In genomic region chr2:202669841-202670240, GRCh38 we compare ENCODE assay signal across 17 cellular contexts. TPM values are rescaled to one million over a fixed set of nuclear protein-coding genes. Genes with fewer than 3 reads are reported as not detected.
DNase-seq lines count a peak whose midpoint lies in the region; ATAC-seq and TF ChIP-seq lines count a peak whose summit lies in the region.
"Had no signal": no experiment of that assay in that cellular context is flagged by ENCODE, and none has a peak within 500 bp of the region (broad histone marks: within the 10 kb centered on the region; RNA-seq: fewer than 3 reads in every experiment).

No MANE protein-coding gene starts in this region.

- CTCF ChIA-PET in activated CD8-positive, alpha-beta T cell treated with anti-CD3 and anti-CD28 coated beads for 36 hours (lab: Charles Lee): interaction anchor here (0.8 to 1.9 kb wide), 5 partner anchors 17 to 81 kb away, joined by 3 to 7 read pairs (median 4); no protein-coding TSS in a partner anchor
- CTCF ChIA-PET in naive thymus-derived CD4-positive, alpha-beta T cell (lab: Charles Lee): interaction anchor here (0.6 to 1.5 kb wide), 5 partner anchors 25 to 1480 kb away, joined by 3 to 7 read pairs (median 4); no protein-coding TSS in a partner anchor
- CTCF ChIA-PET in GM10248 (lab: Yijun Ruan, JAX): interaction anchor here (1.2 to 1.4 kb wide), 2 partner anchors 8 to 30 kb away, joined by 3 to 5 read pairs; no protein-coding TSS in a partner anchor

- peak; percentile 63 for ATAC-seq in activated CD8-positive, alpha-beta T cell treated with anti-CD3 and anti-CD28 coated beads for 36 hours
- ATAC-seq in naive thymus-derived CD4-positive, alpha-beta T cell: peak; percentile 78
- ATAC-seq: A549 had no signal

- peaks cover 6% of the 10 kb centered on the region for H3K9me3 Mint-ChIP-seq in activated CD4-positive, alpha-beta T cell treated with anti-CD3 and anti-CD28 coated beads, Interleukin-2, amount 10 ng/mL, durations not matched to agents 24 days and 14 days
- peaks cover 5% of the 10 kb centered on the region for H3K9me3 Mint-ChIP-seq in activated CD8-positive, alpha-beta T cell treated with anti-CD3 and anti-CD28 coated beads for 36 hours
- peaks cover 0 to 5% (median 0%) of the 10 kb centered on the region in 11 donors for H3K9me3 Mint-ChIP-seq in naive thymus-derived CD4-positive, alpha-beta T cell

- H3K36me3 Mint-ChIP-seq in activated CD4-positive, alpha-beta T cell treated with anti-CD3 and anti-CD28 coated beads, Interleukin-2, amount 10 ng/mL, durations not matched to agents 24 days and 14 days (ENCODE audit: low read depth): peaks cover 6% of the 10 kb centered on the region
- H3K36me3 Mint-ChIP-seq in activated CD8-positive, alpha-beta T cell treated with anti-CD3 and anti-CD28 coated beads for 36 hours (ENCODE audit: low read depth): peaks cover 19% of the 10 kb centered on the region
- peaks cover 0 to 11% (median 7%) of the 10 kb centered on the region in 5 donors for H3K36me3 Mint-ChIP-seq in naive thymus-derived CD4-positive, alpha-beta T cell

- POLR2A ChIA-PET in activated CD8-positive, alpha-beta T cell treated with anti-CD3 and anti-CD28 coated beads for 36 hours (lab: Charles Lee): interaction anchor here (0.9 to 1.3 kb wide), 4 partner anchors 13 to 36 kb away, joined by 3 to 6 read pairs (median 4); no protein-coding TSS in a partner anchor
- POLR2A ChIA-PET in naive thymus-derived CD4-positive, alpha-beta T cell (lab: Charles Lee): interaction anchor here (0.6 to 11.8 kb wide), 11 partner anchors 9 to 1140 kb away, joined by 3 to 108 read pairs (median 3); partner anchors contain the start of gene FAM117B
- POLR2A ChIA-PET in GM10248 (lab: Yijun Ruan, JAX): no interaction called here

- H3K9ac ChIP-seq in GM23248: no peak overlapping the region

- peaks cover 39% of the 10 kb centered on the region for H3K4me1 Mint-ChIP-seq in activated CD4-positive, alpha-beta T cell treated with anti-CD3 and anti-CD28 coated beads, Interleukin-2, amount 10 ng/mL, durations not matched to agents 24 days and 14 days
- H3K4me1 Mint-ChIP-seq in activated CD8-positive, alpha-beta T cell treated with anti-CD3 and anti-CD28 coated beads for 36 hours (ENCODE audit: low read depth): peaks cover 79% of the 10 kb centered on the region
- H3K4me1 Mint-ChIP-seq in naive thymus-derived CD4-positive, alpha-beta T cell: peaks cover 51 to 97% (median 86%) of the 10 kb centered on the region in 7 donors

- peak overlapping the region; percentile 75 for H3K4me3 Mint-ChIP-seq in activated CD4-positive, alpha-beta T cell treated with anti-CD3 and anti-CD28 coated beads, Interleukin-2, amount 10 ng/mL, durations not matched to agents 24 days and 14 days
- H3K4me3 Mint-ChIP-seq in activated CD8-positive, alpha-beta T cell treated with anti-CD3 and anti-CD28 coated beads for 36 hours: peak overlapping the region; percentile 60
- H3K4me3 Mint-ChIP-seq in naive thymus-derived CD4-positive, alpha-beta T cell: peak overlapping the region; percentile 72 to 88 (median 78)

- intact Hi-C loops in activated CD4-positive, alpha-beta T cell treated with anti-CD3 and anti-CD28 coated beads, Interleukin-2, amount 10 ng/mL, durations not matched to agents 24 days and 14 days (cut with micrococcal nuclease): loop anchor here (2.0 kb wide), 1 partner anchor 17 kb away; no protein-coding TSS in a partner anchor
- intact Hi-C loops in activated CD8-positive, alpha-beta T cell treated with anti-CD3 and anti-CD28 coated beads for 36 hours (cut with micrococcal nuclease): no loop called here
- intact Hi-C loops in naive thymus-derived CD4-positive, alpha-beta T cell (cut with micrococcal nuclease): loop anchor here (1.0 to 2.0 kb wide), 4 partner anchors 7 to 35 kb away; partner anchors contain the start of gene FAM117B (in 1 of the 2)

- H3K9me3 ChIP-seq in GM23248 (ENCODE audit: low read depth) (no peaks in the 10 kb centered on the region), HAP-1 (no peaks in the 10 kb centered on the region)
- H3K9me3 ChIP-seq in naive thymus-derived CD4-positive, alpha-beta T cell (ENCODE audit: control insufficient read depth in 2 of 3, low read length in 3 of 3): no peaks in the 10 kb centered on the region
- H3K9me3 ChIP-seq: A549, ovary, testis had no signal

- no peaks in the 10 kb centered on the region for H3K9me2 ChIP-seq in GM23248 (ENCODE audit: insufficient read depth)

- H2AFZ ChIP-seq in GM23248: peak overlapping the region; percentile 31; the same call in 1 of the 2 replicates
- H2AFZ ChIP-seq: PC-9 had no signal

- H3K36me3 ChIP-seq in GM23248 (ENCODE audit: low read depth): no peaks in the 10 kb centered on the region
- no peaks in the 10 kb centered on the region for H3K36me3 ChIP-seq in naive thymus-derived CD4-positive, alpha-beta T cell (ENCODE audit: control insufficient read depth in 2 of 3, insufficient read depth in 3 of 3, low read length in 3 of 3)
- no peaks in the 10 kb centered on the region for H3K36me3 ChIP-seq in HAP-1 (replicated peaks)
- H3K36me3 ChIP-seq: ovary, WERI-Rb-1 had no signal

- in situ Hi-C loops in GM23248 (cut with MboI): no loop called here
- in situ Hi-C loops in HAP-1 (cut with MboI; ENCODE audit: low sequenced_read_pairs): no loop called here

- H4K20me1 ChIP-seq in GM23248 (ENCODE audit: insufficient read depth): no peaks in the 10 kb centered on the region

- no peaks in the 10 kb centered on the region for H3F3A ChIP-seq in GM23248 (ENCODE audit: insufficient read depth)

- H3K27me3 Mint-ChIP-seq in activated CD4-positive, alpha-beta T cell treated with anti-CD3 and anti-CD28 coated beads, Interleukin-2, amount 10 ng/mL, durations not matched to agents 24 days and 14 days: no peaks in the 10 kb centered on the region
- no peaks in the 10 kb centered on the region for H3K27me3 Mint-ChIP-seq in activated CD8-positive, alpha-beta T cell treated with anti-CD3 and anti-CD28 coated beads for 36 hours
- no peaks in the 10 kb centered on the region for H3K27me3 Mint-ChIP-seq in naive thymus-derived CD4-positive, alpha-beta T cell

- 75 to 79% methylated on average over 1 of the region's 1 CpG for WGBS in GM23248 (ENCODE audit: low coverage in 1 of 2, low lambda C conversion rate in 2 of 2, missing lambda C conversion rate in 2 of 2), 2 experiments

- H3K27me3 ChIP-seq in GM23248 (replicated peaks; ENCODE audit: insufficient read depth) (no peaks in the 10 kb centered on the region), HAP-1 (ENCODE audit: low read depth) (no peaks in the 10 kb centered on the region)
- H3K27me3 ChIP-seq in naive thymus-derived CD4-positive, alpha-beta T cell (ENCODE audit: control insufficient read depth in 2 of 2, insufficient read depth in 2 of 2, low read length in 2 of 2): no peaks in the 10 kb centered on the region
- H3K27me3 ChIP-seq: ovary, testis had no signal

- no peaks in the 10 kb centered on the region for H3K79me2 ChIP-seq in GM23248 (ENCODE audit: insufficient read depth)

- no peak overlapping the region for H3K27ac ChIP-seq in GM23248
- peak overlapping the region; percentile 42 for H3K27ac ChIP-seq in naive thymus-derived CD4-positive, alpha-beta T cell (ENCODE audit: low read depth, low read length)
- H3K27ac ChIP-seq: A549, ovary, PC-9, testis, WERI-Rb-1 had no signal

- H3K4me2 ChIP-seq in GM23248 (ENCODE audit: unreplicated experiment): no peak overlapping the region
- H3K4me2 ChIP-seq: A549, PC-9 had no signal

- H3K4me3 ChIP-seq in GM23248: no peak overlapping the region
- no peak overlapping the region for H3K4me3 ChIP-seq in naive thymus-derived CD4-positive, alpha-beta T cell (ENCODE audit: low read length)
- H3K4me3 ChIP-seq in HAP-1: no peak overlapping the region
- H3K4me3 ChIP-seq: A549, ovary, PC-9, testis had no signal

- DNase-seq in activated CD4-positive, alpha-beta T cell treated with anti-CD3 and anti-CD28 coated beads, Interleukin-2, amount 10 ng/mL, durations not matched to agents 24 days and 14 days: no peak
- no peak for DNase-seq in activated CD4-positive, alpha-beta T cell treated with anti-CD3 and anti-CD28 coated beads, Interleukin-2, amount 50 U/mL, for 1 hour
- DNase-seq in GM23248: no peak
- no peak for DNase-seq in activated CD8-positive, alpha-beta T cell treated with anti-CD3 and anti-CD28 coated beads for 36 hours
- peak in 5 of 9 donors; percentile 22 to 56 (median 45) for DNase-seq in naive thymus-derived CD4-positive, alpha-beta T cell
- no peak for DNase-seq in HAP-1 (ENCODE audit: low spot score in 2 of 2)
- DNase-seq in inferior parietal cortex (ENCODE audit: extremely low spot score): no peak
- DNase-seq in GM10248 (ENCODE audit: extremely low spot score): no peak
- DNase-seq: activated effector memory CD4-positive, alpha-beta T cell treated with Interleukin-2 at 50 U/mL for 16 hours; central memory CD4-positive, alpha-beta T cell; NCI-H1436 treated with DMSO at 0.1 percent for 48 hours; NCI-H446 treated with DMSO at 0.1 percent for 48 hours; ovary; PC-9; testis; WERI-Rb-1 had no signal

- no peak for TF ChIP-seq CTCF in activated CD8-positive, alpha-beta T cell treated with anti-CD3 and anti-CD28 coated beads for 36 hours (IDR thresholded peaks at IDR 0.05)
- TF ChIP-seq CTCF in GM10248 (IDR thresholded peaks at IDR 0.05; ENCODE audit: control extremely low read depth, extremely low read depth, low read depth, missing control alignments): no peak

- H3K4me1 ChIP-seq in GM23248 (ENCODE audit: insufficient read depth) (peaks cover 8% of the 10 kb centered on the region; the same call in 1 of the 2 replicates), HAP-1 (peaks cover 8% of the 10 kb centered on the region)
- H3K4me1 ChIP-seq in naive thymus-derived CD4-positive, alpha-beta T cell (ENCODE audit: control insufficient read depth in 2 of 2, insufficient read depth in 2 of 2, low read length in 2 of 2): peaks cover 0 to 71% of the 10 kb centered on the region in 2 donors
- H3K4me1 ChIP-seq: A549, testis had no signal

- H3K27ac Mint-ChIP-seq in activated CD4-positive, alpha-beta T cell treated with anti-CD3 and anti-CD28 coated beads, Interleukin-2, amount 10 ng/mL, durations not matched to agents 24 days and 14 days: peak overlapping the region; percentile 85
- H3K27ac Mint-ChIP-seq in activated CD8-positive, alpha-beta T cell treated with anti-CD3 and anti-CD28 coated beads for 36 hours: peak overlapping the region; percentile 81
- peak overlapping the region; percentile 79 to 91 (median 87) for H3K27ac Mint-ChIP-seq in naive thymus-derived CD4-positive, alpha-beta T cell

RNA-seq across cellular contexts. Expression of gene FAM117B, which starts 35.1 kb away (rescaled TPM):
- total RNA-seq in activated CD4-positive, alpha-beta T cell treated with anti-CD3 and anti-CD28 coated beads, Interleukin-2, amount 10 ng/mL, durations not matched to agents 24 days and 14 days: 14.5 TPM in 2 replicates
- 0.51 and 1.2 TPM in 2 replicates for total RNA-seq in GM23248 (2014; rRNA removed; shearing (Covaris generic))
- 1.1 and 1.4 TPM in 2 replicates for polyA plus RNA-seq in GM23248 (2016; fragmentation: Nextera tagmentation; extraction: Ambion mirVana)
- total RNA-seq in activated CD8-positive, alpha-beta T cell treated with anti-CD3 and anti-CD28 coated beads for 36 hours: 10 to 100 TPM; 17.2 to 19.4 TPM
- total RNA-seq in naive thymus-derived CD4-positive, alpha-beta T cell: 10 to 100 TPM; 12.8 to 57.9 (median 48.8) TPM
- 10 to 100 TPM; 13.9 to 20.9 TPM for polyA plus RNA-seq in naive thymus-derived CD4-positive, alpha-beta T cell

Comparison
In these comparisons a context has a peak if more than half of its experiments do, and no peak if none do; other contexts are left out.
1. DNase-seq: peak in naive thymus-derived CD4-positive, alpha-beta T cell (5 of 9); none in activated CD4-positive, alpha-beta T cell treated with anti-CD3 and anti-CD28 coated beads, Interleukin-2, amount 10 ng/mL, durations not matched to agents 24 days and 14 days (single experiment), activated CD4-positive, alpha-beta T cell treated with anti-CD3 and anti-CD28 coated beads, Interleukin-2, amount 50 U/mL, for 1 hour (single experiment), GM23248 (single experiment), activated CD8-positive, alpha-beta T cell treated with anti-CD3 and anti-CD28 coated beads for 36 hours (single experiment), HAP-1 (0 of 2), inferior parietal cortex (single experiment) and GM10248 (single experiment).
2. Peak in every context shown above with its lines, with median percentiles within 50 percentile points of each other: H3K27ac Mint-ChIP-seq and H3K4me3 Mint-ChIP-seq.